10 cellular contexts compared by ENCODE assay signal in the genomic region with DNA sequence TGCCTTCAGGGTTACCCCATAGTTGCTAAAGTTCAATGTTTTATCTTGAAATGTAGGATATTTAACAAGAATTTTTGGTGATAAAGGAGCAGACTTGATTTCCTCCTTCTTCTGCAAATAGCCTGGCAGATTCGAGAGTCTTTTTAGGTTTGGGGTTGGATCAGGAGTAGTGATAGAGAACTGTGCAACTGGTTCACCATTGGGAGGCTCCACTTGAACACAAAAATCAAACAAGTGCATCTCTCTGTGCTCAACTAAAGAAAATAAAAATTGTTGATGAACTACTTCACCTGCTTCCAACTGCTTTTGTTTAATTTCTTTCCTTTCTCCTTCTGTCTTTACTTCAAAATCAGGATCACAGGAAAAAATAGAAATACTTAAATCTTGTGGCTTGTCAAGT. TPM values are rescaled to one million over a fixed set of nuclear protein-coding genes. Genes with fewer than 3 reads are reported as not detected.
DNase-seq lines count a peak whose midpoint lies in the region; ATAC-seq, FAIRE-seq and TF ChIP-seq lines count a peak whose summit lies in the region.
"Had no signal": no experiment of that assay in that cellular context is flagged by ENCODE, and none has a peak within 500 bp of the region (broad histone marks: within the 10 kb centered on the region; RNA-seq: fewer than 3 reads in every experiment).

No MANE protein-coding gene starts in this region.

- H3K79me2 ChIP-seq in K562 (ENCODE audit: control insufficient read depth, insufficient read depth, low read length) = no peaks in the 10 kb centered on the region
- H3K79me2 ChIP-seq: parathyroid adenoma had no signal

- TSS peak; percentile 25 for BruUV-seq in K562 (replicated peaks; lab: Mats Ljungman, UMichigan)

- TF ChIP-seq EP300 in K562 (IDR thresholded peaks at IDR 0.05; ENCODE audit: low read length) = no peak

- intact Hi-C loops in K562 (cut with micrococcal nuclease) = loop anchor here (1.0 to 5.0 kb wide), 3 partner anchors 153 to 439 kb away; no protein-coding TSS in a partner anchor

- peak; percentile 58 for ATAC-seq in HG03159 (IDR thresholded peaks at IDR 0.05; ENCODE audit: unreplicated experiment)
- ATAC-seq in K562 = peak; percentile 86
- no peak for ATAC-seq in HG03520 (IDR thresholded peaks at IDR 0.05; ENCODE audit: unreplicated experiment)
- no peak for ATAC-seq in HG03460 (IDR thresholded peaks at IDR 0.05; ENCODE audit: unreplicated experiment)

- TF ChIP-seq POLR2A in K562 (conservative IDR thresholded peaks at IDR 0.05) = no peak

- POLR2A ChIA-PET in K562 (lab: Yijun Ruan, JAX) = interaction anchor here (0.6 to 2.1 kb wide), 5 partner anchors 9 to 172 kb away, joined by 3 to 4 read pairs (median 3); no protein-coding TSS in a partner anchor

- DNase-seq in GDM1 (lab: John Stamatoyannopoulos, UW) = peak; percentile 13
- DNase-seq in K562 (ENCODE audit: extremely low read depth in 1 of 4, low spot score in 3 of 4) = peak in 1 of 4 experiments; percentile 25
- peak; percentile 16 to 33 for DNase-seq in lung microvascular endothelial cell (ENCODE audit: low read depth in 2 of 2)
- DNase-seq in hepatic stellate cell (ENCODE audit: low spot score) = no peak
- DNase-seq in NCI-H2107 (lab: John Stamatoyannopoulos, UW) = no peak
- DNase-seq: activated CD8-positive, alpha-beta memory T cell treated with anti-CD3 and anti-CD28 coated beads, Interleukin-2, amount 50 U/mL, for 48 hours had no signal

- no peak overlapping the region for H3K27ac ChIP-seq in K562 (ENCODE audit: extremely low read depth, low read depth, low read length)
- H3K27ac ChIP-seq: parathyroid adenoma had no signal

- TF ChIP-seq RAD21 in K562 (CRISPR knock-in tag; conservative IDR thresholded peaks at IDR 0.05 in 1 of 2, IDR thresholded peaks at IDR 0.05 in 1 of 2) = peak; percentile 65 to 73

- FAIRE-seq in K562 (lab: Jason Lieb, UNC) = peak; percentile 66

- CTCF ChIA-PET in K562 (lab: Yijun Ruan, JAX; ENCODE audit: low intra/inter-chr PET ratio) = interaction anchor here (1.2 to 2.0 kb wide), 4 partner anchors 14 to 282 kb away, joined by 3 to 20 read pairs (median 6); no protein-coding TSS in a partner anchor

- H2AFZ ChIP-seq in K562 (ENCODE audit: low read depth, low read length) = no peak overlapping the region
- H2AFZ ChIP-seq: parathyroid adenoma had no signal

- peaks cover 9% of the 10 kb centered on the region for H3K36me3 ChIP-seq in K562 (ENCODE audit: control insufficient read depth, insufficient read depth, low read length)

- 27% methylated on average over 1 of the region's 1 CpG for WGBS in K562 (ENCODE audit: insufficient coverage, low coverage, missing lambda C conversion rate)

- no peak overlapping the region for H3K4me2 ChIP-seq in K562 (ENCODE audit: insufficient read depth, low read length)

- no peaks in the 10 kb centered on the region for H3K4me1 ChIP-seq in K562 (replicated peaks in 1 of 2; ENCODE audit: control insufficient read depth in 2 of 2, insufficient read depth in 2 of 2, low read length in 2 of 2)
- H3K4me1 ChIP-seq: parathyroid adenoma had no signal

- H3K9ac ChIP-seq in K562 (ENCODE audit: insufficient read depth in 1 of 2, low read depth in 2 of 2, low read length in 2 of 2) = no peak overlapping the region
- H3K9ac ChIP-seq: parathyroid adenoma had no signal

- no peaks in the 10 kb centered on the region for H3K27me3 ChIP-seq in K562 (ENCODE audit: control insufficient read depth in 2 of 2, insufficient read depth in 2 of 2, low read length in 2 of 2)

- no peaks in the 10 kb centered on the region for H3K9me1 ChIP-seq in K562 (ENCODE audit: control insufficient read depth, insufficient read depth, low read length)

- H3K9me3 ChIP-seq in K562 (replicated peaks; ENCODE audit: control insufficient read depth, insufficient read depth, low read depth, low read length) = no peaks in the 10 kb centered on the region

- in situ Hi-C loops in K562 (cut with MboI) = loop anchor here (25.0 kb wide), 1 partner anchor 396 kb away; a partner anchor contains a TSS

- no peaks in the 10 kb centered on the region for H4K20me1 ChIP-seq in K562 (replicated peaks; ENCODE audit: control insufficient read depth, insufficient read depth, low read length)

- TF ChIP-seq CTCF in K562 (IDR thresholded peaks at IDR 0.05 in 2 of 3, conservative IDR thresholded peaks at IDR 0.05 in 1 of 3; ENCODE audit: insufficient read depth in 2 of 3, low read depth in 1 of 3, low read length in 3 of 3) = peak in 2 of 3 experiments; percentile 24 to 54; a peak in 2 of 6 replicates

- H3K4me3 ChIP-seq in K562 = no peak overlapping the region

TF ChIP-seq in K562, 482 proteins besides CTCF, POLR2A, EP300 and RAD21 (continues in another document):
- TF ChIP-seq, protein P1, sequence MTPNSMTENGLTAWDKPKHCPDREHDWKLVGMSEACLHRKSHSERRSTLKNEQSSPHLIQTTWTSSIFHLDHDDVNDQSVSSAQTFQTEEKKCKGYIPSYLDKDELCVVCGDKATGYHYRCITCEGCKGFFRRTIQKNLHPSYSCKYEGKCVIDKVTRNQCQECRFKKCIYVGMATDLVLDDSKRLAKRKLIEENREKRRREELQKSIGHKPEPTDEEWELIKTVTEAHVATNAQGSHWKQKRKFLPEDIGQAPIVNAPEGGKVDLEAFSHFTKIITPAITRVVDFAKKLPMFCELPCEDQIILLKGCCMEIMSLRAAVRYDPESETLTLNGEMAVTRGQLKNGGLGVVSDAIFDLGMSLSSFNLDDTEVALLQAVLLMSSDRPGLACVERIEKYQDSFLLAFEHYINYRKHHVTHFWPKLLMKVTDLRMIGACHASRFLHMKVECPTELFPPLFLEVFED (CRISPR knock-in tag; conservative IDR thresholded peaks at IDR 0.05) = no peak
- TF ChIP-seq, protein P2, sequence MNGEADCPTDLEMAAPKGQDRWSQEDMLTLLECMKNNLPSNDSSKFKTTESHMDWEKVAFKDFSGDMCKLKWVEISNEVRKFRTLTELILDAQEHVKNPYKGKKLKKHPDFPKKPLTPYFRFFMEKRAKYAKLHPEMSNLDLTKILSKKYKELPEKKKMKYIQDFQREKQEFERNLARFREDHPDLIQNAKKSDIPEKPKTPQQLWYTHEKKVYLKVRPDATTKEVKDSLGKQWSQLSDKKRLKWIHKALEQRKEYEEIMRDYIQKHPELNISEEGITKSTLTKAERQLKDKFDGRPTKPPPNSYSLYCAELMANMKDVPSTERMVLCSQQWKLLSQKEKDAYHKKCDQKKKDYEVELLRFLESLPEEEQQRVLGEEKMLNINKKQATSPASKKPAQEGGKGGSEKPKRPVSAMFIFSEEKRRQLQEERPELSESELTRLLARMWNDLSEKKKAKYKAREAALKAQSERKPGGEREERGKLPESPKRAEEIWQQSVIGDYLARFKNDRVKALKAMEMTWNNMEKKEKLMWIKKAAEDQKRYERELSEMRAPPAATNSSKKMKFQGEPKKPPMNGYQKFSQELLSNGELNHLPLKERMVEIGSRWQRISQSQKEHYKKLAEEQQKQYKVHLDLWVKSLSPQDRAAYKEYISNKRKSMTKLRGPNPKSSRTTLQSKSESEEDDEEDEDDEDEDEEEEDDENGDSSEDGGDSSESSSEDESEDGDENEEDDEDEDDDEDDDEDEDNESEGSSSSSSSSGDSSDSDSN (IDR thresholded peaks at IDR 0.05; ENCODE audit: borderline replicate concordance in 1 of 2, low read depth in 2 of 2, low read length in 2 of 2) = no peak
- no peak for TF ChIP-seq SRSF1 (IDR thresholded peaks at IDR 0.05; ENCODE audit: low read depth, low read length)
- TF ChIP-seq STAG1 (CRISPR knock-in tag; IDR thresholded peaks at IDR 0.05; ENCODE audit: borderline replicate concordance) = no peak
- no peak for TF ChIP-seq GABPB2 (CRISPR knock-in tag; conservative IDR thresholded peaks at IDR 0.05)
- TF ChIP-seq, protein P3, sequence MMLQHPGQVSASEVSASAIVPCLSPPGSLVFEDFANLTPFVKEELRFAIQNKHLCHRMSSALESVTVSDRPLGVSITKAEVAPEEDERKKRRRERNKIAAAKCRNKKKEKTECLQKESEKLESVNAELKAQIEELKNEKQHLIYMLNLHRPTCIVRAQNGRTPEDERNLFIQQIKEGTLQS (IDR thresholded peaks at IDR 0.05) = no peak
- TF ChIP-seq, protein P3 (CRISPR knock-in tag; conservative IDR thresholded peaks at IDR 0.05) = no peak
- no peak for TF ChIP-seq KAT8 (IDR thresholded peaks at IDR 0.05; ENCODE audit: low read depth)
- TF ChIP-seq STAT5A (IDR thresholded peaks at IDR 0.05; ENCODE audit: borderline replicate concordance, low read length) = no peak

RNA-seq across cellular contexts. Expression of a gene that starts 58.5 kb away (rescaled TPM):
- 22.2 and 81.4 TPM in 2 replicates for total RNA-seq in K562 (2011; cell fraction: chromatin; rRNA removed; ENCODE audit: low replicate concordance)
- total RNA-seq in K562 (2011; cell fraction: nucleolus; rRNA removed) = 6.7 and 10.3 TPM in 2 replicates
- total RNA-seq in K562 (2011; cell fraction: nucleoplasm; rRNA removed) = 21.9 and 60.5 TPM in 2 replicates
- total RNA-seq in K562 (2014; rRNA removed) (10.4 and 12.6 TPM in 2 replicates), K562 (2014; rRNA removed; fragmentation: Illumina TruSeq; extraction: Trizol) (30.2 and 36.7 TPM in 2 replicates), K562 (2015; rRNA removed; fragmentation: Illumina TruSeq; extraction: Trizol) (16.7 and 17.8 TPM in 2 replicates), K562 (2021) (16.1 and 20.4 TPM in 2 replicates), lung microvascular endothelial cell (under 0.01 TPM in 2 replicates)
- polyA plus RNA-seq in K562 (2011; rRNA removed) (5.1 and 12.7 TPM in 2 replicates), K562 (2014; fragmentation: Illumina TruSeq; extraction: Trizol) (9.1 and 9.6 TPM in 2 replicates), K562 (2014; fragmentation: Nextera tagmentation; extraction: Ambion mirVana) (1 to 10 TPM; 7.5 to 8.6 TPM), K562 (2014; rRNA removed) (4.4 and 5.9 TPM in 2 replicates)
- 1.9 and 2.4 TPM in 2 replicates for polyA plus RNA-seq in K562 (2011; cell fraction: cytosol; rRNA removed)
- polyA plus RNA-seq in K562 (2011; cell fraction: nucleus; rRNA removed) = 4.5 and 6.4 TPM in 2 replicates
- 5.6 and 6.9 TPM in 2 replicates for polyA plus RNA-seq in K562 (2012)
- polyA minus RNA-seq in K562 (2011; rRNA and poly(A)+ RNA removed) = 25.1 and 40.4 TPM in 2 replicates
- 9.4 and 19.5 TPM in 2 replicates for polyA minus RNA-seq in K562 (2011; cell fraction: cytosol; rRNA and poly(A)+ RNA removed)
- polyA minus RNA-seq in K562 (2011; cell fraction: nucleus; rRNA and poly(A)+ RNA removed) = 13.6 and 17.3 TPM in 2 replicates

Comparison
In these comparisons a context has a peak if more than half of its experiments do, and no peak if none do; other contexts are left out.
1. DNase-seq: peak in GDM1 (single experiment) and lung microvascular endothelial cell (2 of 2); none in hepatic stellate cell (single experiment) and NCI-H2107 (single experiment).
2. ATAC-seq: peak in HG03159 (single experiment) and K562 (single experiment); none in HG03520 (single experiment) and HG03460 (single experiment).